In genomic region chr17:28536532-28537218, GRCh38 we compare ENCODE assay signal across 19 cellular contexts. TPM values are rescaled to one million over a fixed set of nuclear protein-coding genes. Genes with fewer than 3 reads are reported as not detected.
DNase-seq lines count a peak whose midpoint lies in the region; ATAC-seq and TF ChIP-seq lines count a peak whose summit lies in the region.
"Had no signal": no experiment of that assay in that cellular context is flagged by ENCODE, and none has a peak within 500 bp of the region (broad histone marks: within the 10 kb centered on the region; RNA-seq: fewer than 3 reads in every experiment).

No MANE protein-coding gene starts in this region.

- TF ChIP-seq POLR2A in gastrocnemius medialis (IDR thresholded peaks at IDR 0.05) (no peak), Peyer's patch (IDR thresholded peaks at IDR 0.05) (no peak)

- DNase-seq in T-helper 17 cell (no peak), neural progenitor cell (ENCODE audit: low spot score) (no peak), HFFc6 (no peak), gastrocnemius medialis (no peak), Peyer's patch (no peak)
- DNase-seq: EL, GF-D8, GOT3, Karpas-422, NCI-H1417 treated with DMSO at 0.1 percent for 48 hours, NCI-H187 treated with DMSO at 0.1 percent for 48 hours, NCI-H2107, NCI-H446 treated with DMSO at 0.1 percent for 48 hours, NCI-H526 treated with DMSO at 0.1 percent for 48 hours, SJCRH30 had no signal

- H3K9ac ChIP-seq in neural progenitor cell, result no peak overlapping the region

- H3K27ac Mint-ChIP-seq in T-helper 17 cell (peak overlapping the region; percentile 21), neural progenitor cell (no peak overlapping the region), HFFc6 (no peak overlapping the region)
- H3K27ac Mint-ChIP-seq: IgD-negative memory B cell had no signal

- H3F3A ChIP-seq in neural progenitor cell (ENCODE audit: low read depth), result no peaks in the 10 kb centered on the region

- H3K4me1 Mint-ChIP-seq in T-helper 17 cell (peaks cover 3% of the 10 kb centered on the region), neural progenitor cell (peaks cover 6% of the 10 kb centered on the region), HFFc6 (ENCODE audit: low read depth) (peaks cover 21% of the 10 kb centered on the region)

- no peak for TF ChIP-seq CTCF in 22Rv1 (IDR thresholded peaks at IDR 0.05)
- TF ChIP-seq CTCF in neural progenitor cell (IDR thresholded peaks at IDR 0.05), result no peak
- TF ChIP-seq CTCF in HFFc6 (IDR thresholded peaks at IDR 0.05), result no peak
- TF ChIP-seq CTCF in gastrocnemius medialis (IDR thresholded peaks at IDR 0.05 in 4 of 5, conservative IDR thresholded peaks at IDR 0.05 in 1 of 5), result no peak
- no peak for TF ChIP-seq CTCF in Peyer's patch (IDR thresholded peaks at IDR 0.05)

- H3K36me3 ChIP-seq in neural progenitor cell, result no peaks in the 10 kb centered on the region
- H3K36me3 ChIP-seq in gastrocnemius medialis, result no peaks in the 10 kb centered on the region
- no peaks in the 10 kb centered on the region for H3K36me3 ChIP-seq in Peyer's patch
- H3K36me3 ChIP-seq: SJCRH30 had no signal

- H3K9me3 Mint-ChIP-seq in neural progenitor cell, result no peaks in the 10 kb centered on the region
- H3K9me3 Mint-ChIP-seq in HFFc6, result no peaks in the 10 kb centered on the region
- H3K9me3 Mint-ChIP-seq: IgD-negative memory B cell had no signal

- H3K27me3 ChIP-seq in neural progenitor cell (no peaks in the 10 kb centered on the region), gastrocnemius medialis (no peaks in the 10 kb centered on the region), Peyer's patch (no peaks in the 10 kb centered on the region)

- H3K79me2 ChIP-seq in neural progenitor cell (ENCODE audit: low read depth), result no peaks in the 10 kb centered on the region

- H3K36me3 Mint-ChIP-seq in T-helper 17 cell (ENCODE audit: low read depth), result no peaks in the 10 kb centered on the region
- no peaks in the 10 kb centered on the region for H3K36me3 Mint-ChIP-seq in neural progenitor cell
- no peaks in the 10 kb centered on the region for H3K36me3 Mint-ChIP-seq in HFFc6 (ENCODE audit: low read depth)
- H3K36me3 Mint-ChIP-seq: IgD-negative memory B cell had no signal

- ATAC-seq in T-helper 17 cell (no peak), gastrocnemius medialis (no peak)
- ATAC-seq: HCT116 had no signal

- no peak overlapping the region for H3K4me3 Mint-ChIP-seq in T-helper 17 cell
- H3K4me3 Mint-ChIP-seq in neural progenitor cell, result peak overlapping the region; percentile 46
- H3K4me3 Mint-ChIP-seq in HFFc6, result no peak overlapping the region
- H3K4me3 Mint-ChIP-seq: IgD-negative memory B cell had no signal

- peak overlapping the region; percentile 38; the same call in 1 of the 2 replicates for H3K27ac ChIP-seq in 22Rv1
- no peak overlapping the region for H3K27ac ChIP-seq in neural progenitor cell
- H3K27ac ChIP-seq in gastrocnemius medialis, result no peak overlapping the region
- H3K27ac ChIP-seq in Peyer's patch, result no peak overlapping the region
- H3K27ac ChIP-seq: SJCRH30 had no signal

- H4K20me1 ChIP-seq in neural progenitor cell (ENCODE audit: low read depth), result no peaks in the 10 kb centered on the region

- in situ Hi-C loops in gastrocnemius medialis (cut with MboI; ENCODE audit: low sequenced_read_pairs in 4 of 4), result no loop called here

- H3K4me1 ChIP-seq in neural progenitor cell (no peaks in the 10 kb centered on the region), gastrocnemius medialis (no peaks in the 10 kb centered on the region), Peyer's patch (no peaks in the 10 kb centered on the region)
- H3K4me1 ChIP-seq: SJCRH30 had no signal

- no peak overlapping the region for H3K4me3 ChIP-seq in neural progenitor cell
- no peak overlapping the region for H3K4me3 ChIP-seq in gastrocnemius medialis
- H3K4me3 ChIP-seq in Peyer's patch, result no peak overlapping the region
- H3K4me3 ChIP-seq: SJCRH30 had no signal

- H3K9me3 ChIP-seq in T-helper 17 cell (ENCODE audit: control insufficient read depth, low read length, poor library complexity, severe bottlenecking) (no peaks in the 10 kb centered on the region), neural progenitor cell (ENCODE audit: low read depth) (no peaks in the 10 kb centered on the region), gastrocnemius medialis (no peaks in the 10 kb centered on the region), Peyer's patch (no peaks in the 10 kb centered on the region)
- H3K9me3 ChIP-seq: SJCRH30 had no signal

- H3K4me2 ChIP-seq in neural progenitor cell, result no peak overlapping the region

- no peak overlapping the region for H2AFZ ChIP-seq in neural progenitor cell (replicated peaks)

- H3K27me3 Mint-ChIP-seq in T-helper 17 cell (peaks cover under 1% of the 10 kb centered on the region), neural progenitor cell (ENCODE audit: insufficient read depth, low read depth) (peaks cover 5% of the 10 kb centered on the region), HFFc6 (ENCODE audit: insufficient read depth) (peaks cover 12% of the 10 kb centered on the region)

- intact Hi-C loops in gastrocnemius medialis (cut with DNase I; ENCODE audit: low total_unique reads), result no loop called here

RNA-seq across cellular contexts. Expression of gene UNC119, which starts 15.7 kb away (rescaled TPM):
- total RNA-seq in T-helper 17 cell (10 to 100 TPM; 87.2 to 91.9 TPM), neural progenitor cell (ENCODE audit: low replicate concordance) (61.4 and 103 TPM in 2 replicates), gastrocnemius medialis (10 to 100 TPM in 1 of 4 donors, 1 to 10 TPM in 3; 3.1 to 10.2 (median 6.3) TPM), Peyer's patch (10 to 100 TPM; 22.6 to 39.2 (median 31.4) TPM)
- 10 to 100 TPM; 28.3 to 36.9 (median 30.1) TPM for total RNA-seq in HFFc6 (2021; fragmentation: NEBNext Ultra II Directional; extraction: Animal tissue kit (Norgen Biotek cat#: 25700))

RNA-seq across cellular contexts. Expression of gene FOXN1, which starts 30.5 kb away (rescaled TPM):
- total RNA-seq in T-helper 17 cell, result not detected
- not detected in 2 replicates for total RNA-seq in neural progenitor cell (ENCODE audit: low replicate concordance)
- not detected for total RNA-seq in HFFc6 (2021; fragmentation: NEBNext Ultra II Directional; extraction: Animal tissue kit (Norgen Biotek cat#: 25700))
- total RNA-seq in gastrocnemius medialis, result not detected
- not detected for total RNA-seq in Peyer's patch
- total RNA-seq: M059J, SJCRH30 had no signal

RNA-seq across cellular contexts. Expression of gene PIGS, which starts 34.6 kb away (rescaled TPM):
- total RNA-seq in T-helper 17 cell, result 10 to 100 TPM; 44.5 to 50.9 TPM
- 15.2 and 39.5 TPM in 2 replicates for total RNA-seq in neural progenitor cell (ENCODE audit: low replicate concordance)
- total RNA-seq in HFFc6 (2021; fragmentation: NEBNext Ultra II Directional; extraction: Animal tissue kit (Norgen Biotek cat#: 25700)), result 10 to 100 TPM; 69.5 to 94.7 (median 78.0) TPM
- 10 to 100 TPM; 25.0 to 63.0 (median 50.0) TPM for total RNA-seq in gastrocnemius medialis
- total RNA-seq in Peyer's patch, result 100 to 1,000 TPM in 2 of 4 donors, 10 to 100 TPM in 2; 47.0 to 188 (median 107) TPM

RNA-seq across cellular contexts. Expression of gene ALDOC, which starts 40.0 kb away (rescaled TPM):
- total RNA-seq in T-helper 17 cell (10 to 100 TPM; 16.7 to 24.5 TPM), neural progenitor cell (ENCODE audit: low replicate concordance) (38.6 and 66.6 TPM in 2 replicates), gastrocnemius medialis (1 to 10 TPM in 3 of 4 donors, under 1 TPM in 1; 0.87 to 7.0 (median 3.3) TPM), Peyer's patch (100 to 1,000 TPM in 2 of 4 donors, 10 to 100 TPM in 2; 14.9 to 192 (median 120) TPM)
- total RNA-seq in HFFc6 (2021; fragmentation: NEBNext Ultra II Directional; extraction: Animal tissue kit (Norgen Biotek cat#: 25700)), result 10 to 100 TPM in 5 of 6 experiments, 1 to 10 TPM in 1; 8.6 to 14.7 (median 10.3) TPM
